Comparison of ENCODE assay signal across 27 cellular contexts in genomic region chr18:8081267-8081666, GRCh38.
DNase-seq lines count a peak whose midpoint lies in the region; ATAC-seq, FAIRE-seq and TF ChIP-seq lines count a peak whose summit lies in the region.
"Had no signal": no experiment of that assay in that cellular context is flagged by ENCODE, and none has a peak within 500 bp of the region (broad histone marks: within the 10 kb centered on the region; RNA-seq: fewer than 3 reads in every experiment).

No MANE protein-coding gene starts in this region.

- peaks cover 0 to 1% (median 1%) of the 10 kb centered on the region in 3 donors for H3K36me3 Mint-ChIP-seq in CD8-positive, alpha-beta memory T cell
- H3K36me3 Mint-ChIP-seq in osteocyte (ENCODE audit: unreplicated experiment) = peaks cover 32% of the 10 kb centered on the region
- H3K36me3 Mint-ChIP-seq: CD8-positive, alpha-beta T cell; T-cell had no signal

- H3K27me3 ChIP-seq in small intestine (ENCODE audit: control insufficient read depth in 2 of 2, insufficient read depth in 2 of 2, low read length in 2 of 2) = no peaks in the 10 kb centered on the region
- no peaks in the 10 kb centered on the region for H3K27me3 ChIP-seq in CD8-positive, alpha-beta memory T cell (ENCODE audit: insufficient read depth, low read length, poor library complexity, severe bottlenecking)
- H3K27me3 ChIP-seq: BLaER1 had no signal

- H3K4me3 ChIP-seq in small intestine (ENCODE audit: low read depth in 1 of 2, low read length in 2 of 2) = no peak overlapping the region
- H3K4me3 ChIP-seq in CD8-positive, alpha-beta memory T cell (ENCODE audit: low read length) = no peak overlapping the region
- H3K4me3 ChIP-seq: BLaER1, GM23248, K562 had no signal

- H3K9me3 ChIP-seq in small intestine (ENCODE audit: control insufficient read depth, low read depth) = no peaks in the 10 kb centered on the region
- no peaks in the 10 kb centered on the region for H3K9me3 ChIP-seq in CD8-positive, alpha-beta memory T cell (ENCODE audit: low read length)
- H3K9me3 ChIP-seq: BLaER1 had no signal

- POLR2A ChIA-PET in CD8-positive, alpha-beta memory T cell (lab: Charles Lee) = no interaction called here

- no peaks in the 10 kb centered on the region for H3K4me1 Mint-ChIP-seq in CD8-positive, alpha-beta memory T cell
- peaks cover 6% of the 10 kb centered on the region for H3K4me1 Mint-ChIP-seq in osteocyte (ENCODE audit: unreplicated experiment)
- H3K4me1 Mint-ChIP-seq: T-cell had no signal

- H3K4me1 ChIP-seq in small intestine (ENCODE audit: control insufficient read depth in 2 of 2, insufficient read depth in 1 of 2, low read depth in 1 of 2, low read length in 1 of 2) = no peaks in the 10 kb centered on the region
- H3K4me1 ChIP-seq in CD8-positive, alpha-beta memory T cell (ENCODE audit: insufficient read depth, low read length) = no peaks in the 10 kb centered on the region
- H3K4me1 ChIP-seq: BLaER1 had no signal

- H3K36me3 ChIP-seq in small intestine (ENCODE audit: control insufficient read depth in 2 of 2, insufficient read depth in 2 of 2, low read length in 2 of 2) = peaks cover 0 to 2% of the 10 kb centered on the region in 2 donors
- H3K36me3 ChIP-seq in CD8-positive, alpha-beta memory T cell (ENCODE audit: insufficient read depth, low read length) = no peaks in the 10 kb centered on the region
- H3K36me3 ChIP-seq: BLaER1 had no signal

- no peak for TF ChIP-seq CTCF in osteocyte (IDR thresholded peaks at IDR 0.05)

- no peak overlapping the region for H3K4me3 Mint-ChIP-seq in CD8-positive, alpha-beta memory T cell
- no peak overlapping the region for H3K4me3 Mint-ChIP-seq in osteocyte (ENCODE audit: unreplicated experiment)
- H3K4me3 Mint-ChIP-seq: CD8-positive, alpha-beta T cell; H9; HFFc6; T-cell had no signal

- no peak for ATAC-seq in HG03196 (IDR thresholded peaks at IDR 0.05; ENCODE audit: unreplicated experiment)
- ATAC-seq: CD8-positive, alpha-beta T cell; HepG2; K562; Panc1; T-cell had no signal

- peaks cover 0 to 5% (median 2%) of the 10 kb centered on the region in 5 donors for H3K9me3 Mint-ChIP-seq in CD8-positive, alpha-beta memory T cell
- no peaks in the 10 kb centered on the region for H3K9me3 Mint-ChIP-seq in osteocyte (ENCODE audit: unreplicated experiment)
- H3K9me3 Mint-ChIP-seq: CD8-positive, alpha-beta T cell; HFFc6 had no signal

- CTCF ChIA-PET in CD8-positive, alpha-beta memory T cell (lab: Charles Lee) = no interaction called here

- WGBS in small intestine, 3 donors = 3 to 8% (median 3%) methylated on average over 1 of the region's 1 CpG

- H3K27ac ChIP-seq in small intestine (ENCODE audit: low read depth in 1 of 2, low read length in 1 of 2) = no peak overlapping the region
- H3K27ac ChIP-seq in CD8-positive, alpha-beta memory T cell (ENCODE audit: low read depth, low read length) = no peak overlapping the region
- H3K27ac ChIP-seq: 22Rv1, BLaER1, GM23248, HL-60 had no signal

- no peak overlapping the region for H3K27ac Mint-ChIP-seq in CD8-positive, alpha-beta memory T cell
- H3K27ac Mint-ChIP-seq in osteocyte (ENCODE audit: unreplicated experiment) = no peak overlapping the region
- H3K27ac Mint-ChIP-seq: CD8-positive, alpha-beta T cell; H9; HFFc6; T-cell had no signal

- FAIRE-seq in small intestine (lab: Jason Lieb, UNC) = no peak
- FAIRE-seq: D721Med, GM12891, HepG2, K562 had no signal

- DNase-seq in DMS153 treated with DMSO at 0.1 percent for 48 hours (lab: John Stamatoyannopoulos, UW; ENCODE audit: unreplicated experiment) (peak; percentile 7), DMS153 (lab: John Stamatoyannopoulos, UW) (no peak), DMS53 (lab: John Stamatoyannopoulos, UW) (peak; percentile 61), NCI-H69 (lab: John Stamatoyannopoulos, UW) (peak; percentile 17), small intestine (peak; percentile 41), osteocyte (ENCODE audit: extremely low spot score, unreplicated experiment) (no peak)
- no peak for DNase-seq in CD8-positive, alpha-beta memory T cell
- DNase-seq: ACHN; CD8-positive, alpha-beta T cell; DND-41; GM23248; H9; HFFc6; MM.1S; NCI-H1048; NCI-H226; NK-92 treated with Interleukin-12 subunit alpha and Interleukin-12 subunit beta, amount 100 ng/mL, for 24 hours; T-cell had no signal

- no peaks in the 10 kb centered on the region for H3K27me3 Mint-ChIP-seq in CD8-positive, alpha-beta memory T cell
- H3K27me3 Mint-ChIP-seq in osteocyte (ENCODE audit: unreplicated experiment) = no peaks in the 10 kb centered on the region

Comparison
In these comparisons a context has a peak if more than half of its experiments do, and no peak if none do; other contexts are left out.
1. DNase-seq: peak in DMS153 treated with DMSO at 0.1 percent for 48 hours (single experiment), DMS53 (single experiment), NCI-H69 (single experiment) and small intestine (single experiment); none in DMS153 (single experiment), CD8-positive, alpha-beta memory T cell (0 of 5) and osteocyte (single experiment).